Comparison of ENCODE assay signal across 26 cellular contexts in genomic region chr10:4691301-4691700, GRCh38.
DNase-seq lines count a peak whose midpoint lies in the region; ATAC-seq and TF ChIP-seq lines count a peak whose summit lies in the region.
"Had no signal": no experiment of that assay in that cellular context is flagged by ENCODE, and none has a peak within 500 bp of the region (broad histone marks: within the 10 kb centered on the region; RNA-seq: fewer than 3 reads in every experiment).

No MANE protein-coding gene starts in this region.

- H3K4me1 Mint-ChIP-seq in type B pancreatic cell (ENCODE audit: unreplicated experiment): peaks cover 20% of the 10 kb centered on the region
- H3K4me1 Mint-ChIP-seq: activated CD4-positive, alpha-beta T cell treated with anti-CD3 and anti-CD28 coated beads, Interleukin-2, amount 10 ng/mL, durations not matched to agents 7 days and 5 days; activated naive CD4-positive, alpha-beta T cell treated with anti-CD3 and anti-CD28 coated beads, Interleukin-2, amount 10 ng/mL, durations not matched to agents 7 days and 5 days; naive thymus-derived CD4-positive, alpha-beta T cell had no signal

- H2AFZ ChIP-seq in SK-N-SH (ENCODE audit: low read depth) (0 out of 2 replicates have a peak overlapping the region, but pooled peaks have one; percentile 70), fibroblast of lung (ENCODE audit: low read length) (no peak overlapping the region)

- H3K27me3 ChIP-seq in SK-N-SH (ENCODE audit: insufficient read depth) (no peaks in the 10 kb centered on the region), Panc1 (ENCODE audit: control insufficient read depth, insufficient read depth, low read length) (no peaks in the 10 kb centered on the region), fibroblast of lung (ENCODE audit: control insufficient read depth, insufficient read depth, low read length) (no peaks in the 10 kb centered on the region)
- H3K27me3 ChIP-seq: BLaER1, heart right ventricle, upper lobe of right lung had no signal

- DNase-seq in SK-N-SH (no peak), Panc1 (ENCODE audit: low read depth, low spot score) (no peak), fibroblast of lung (ENCODE audit: low read depth in 2 of 2) (peak; percentile 12 to 40), type B pancreatic cell (ENCODE audit: extremely low spot score, unreplicated experiment) (no peak), NCI-H69 (lab: John Stamatoyannopoulos, UW) (no peak), inferior parietal cortex (ENCODE audit: extremely low spot score) (no peak)
- DNase-seq: activated CD4-positive, alpha-beta T cell treated with anti-CD3 and anti-CD28 coated beads, Interleukin-2, amount 10 ng/mL, durations not matched to agents 7 days and 5 days; activated naive CD4-positive, alpha-beta T cell treated with anti-CD3 and anti-CD28 coated beads, Interleukin-2, amount 10 ng/mL, durations not matched to agents 7 days and 5 days; amniotic stem cell; COR-L47; cortex of kidney; DMS79; heart right ventricle; left colon; naive thymus-derived CD4-positive, alpha-beta T cell; NCI-H1105; NCI-H2029; occipital lobe; RPMI8226; upper lobe of right lung; WERI-Rb-1 had no signal

- 0 out of 2 replicates have a peak overlapping the region, but pooled peaks have one; percentile 39 for H3K4me2 ChIP-seq in SK-N-SH
- H3K4me2 ChIP-seq in fibroblast of lung (ENCODE audit: extremely low read depth, insufficient read depth, low read length): no peak overlapping the region
- H3K4me2 ChIP-seq: BLaER1 had no signal

- no peak for TF ChIP-seq EP300 in SK-N-SH (IDR thresholded peaks at IDR 0.05; ENCODE audit: borderline replicate concordance in 1 of 2, low read depth in 1 of 2, low read length in 1 of 2)

- 77% methylated on average over 4 of the region's 4 CpGs for WGBS in SK-N-SH (ENCODE audit: low lambda C conversion rate)

- intact Hi-C loops in Panc1 (cut with micrococcal nuclease; ENCODE audit: unreplicated experiment): no loop called here

- H3K4me3 ChIP-seq in SK-N-SH (ENCODE audit: low read depth in 2 of 2, low read length in 1 of 2): no peak overlapping the region
- no peak overlapping the region for H3K4me3 ChIP-seq in Panc1 (ENCODE audit: low read depth in 2 of 2, low read length in 2 of 2)
- no peak overlapping the region for H3K4me3 ChIP-seq in fibroblast of lung (replicated peaks in 1 of 4; ENCODE audit: control extremely low read depth in 1 of 4, insufficient read depth in 1 of 4, low read depth in 3 of 4, low read length in 4 of 4)
- H3K4me3 ChIP-seq: BLaER1, GM12878, heart right ventricle, upper lobe of right lung had no signal

- POLR2A ChIA-PET in SK-N-SH (lab: Yijun Ruan, JAX): no interaction called here
- POLR2A ChIA-PET in Panc1 (lab: Charles Lee): interaction anchor here (0.6 to 0.8 kb wide), 2 partner anchors 13 to 791 kb away, joined by 4 to 5 read pairs; no protein-coding TSS in a partner anchor

- H3K9ac ChIP-seq in SK-N-SH (peak overlapping the region; percentile 44; the same call in 1 of the 2 replicates), fibroblast of lung (ENCODE audit: insufficient read depth, low read length) (no peak overlapping the region)
- H3K9ac ChIP-seq: BLaER1 had no signal

- peaks cover 32% of the 10 kb centered on the region for H3F3A ChIP-seq in SK-N-SH (replicated peaks; ENCODE audit: insufficient read depth)

- H3K36me3 ChIP-seq in SK-N-SH (replicated peaks in 1 of 2; ENCODE audit: control insufficient read depth in 1 of 2, insufficient read depth in 2 of 2, low read length in 1 of 2): no peaks in the 10 kb centered on the region
- no peaks in the 10 kb centered on the region for H3K36me3 ChIP-seq in Panc1 (ENCODE audit: control insufficient read depth, insufficient read depth, low read length)
- H3K36me3 ChIP-seq in fibroblast of lung (ENCODE audit: control insufficient read depth, insufficient read depth, low read length): no peaks in the 10 kb centered on the region
- H3K36me3 ChIP-seq: BLaER1, heart right ventricle, upper lobe of right lung, WERI-Rb-1 had no signal

- no peak overlapping the region for H3K4me3 Mint-ChIP-seq in type B pancreatic cell
- H3K4me3 Mint-ChIP-seq: activated CD4-positive, alpha-beta T cell treated with anti-CD3 and anti-CD28 coated beads, Interleukin-2, amount 10 ng/mL, durations not matched to agents 7 days and 5 days; activated naive CD4-positive, alpha-beta T cell treated with anti-CD3 and anti-CD28 coated beads, Interleukin-2, amount 10 ng/mL, durations not matched to agents 7 days and 5 days; IgD-negative memory B cell; naive thymus-derived CD4-positive, alpha-beta T cell had no signal

- H3K27ac Mint-ChIP-seq in type B pancreatic cell: peak overlapping the region; percentile 36
- H3K27ac Mint-ChIP-seq: activated CD4-positive, alpha-beta T cell treated with anti-CD3 and anti-CD28 coated beads, Interleukin-2, amount 10 ng/mL, durations not matched to agents 7 days and 5 days; activated naive CD4-positive, alpha-beta T cell treated with anti-CD3 and anti-CD28 coated beads, Interleukin-2, amount 10 ng/mL, durations not matched to agents 7 days and 5 days; IgD-negative memory B cell; naive thymus-derived CD4-positive, alpha-beta T cell had no signal

- CTCF ChIA-PET in SK-N-SH (lab: Yijun Ruan, JAX) (no interaction called here), Panc1 (lab: Charles Lee) (no interaction called here)

- no peaks in the 10 kb centered on the region for H3K79me2 ChIP-seq in SK-N-SH (ENCODE audit: insufficient read depth)
- no peaks in the 10 kb centered on the region for H3K79me2 ChIP-seq in fibroblast of lung (ENCODE audit: control insufficient read depth, insufficient read depth, low read length)

- no peak for TF ChIP-seq RAD21 in SK-N-SH (IDR thresholded peaks at IDR 0.05; ENCODE audit: low read length)

- H3K9me3 ChIP-seq in SK-N-SH (no peaks in the 10 kb centered on the region), Panc1 (ENCODE audit: control insufficient read depth, insufficient read depth, low read depth, low read length) (peaks cover 28% of the 10 kb centered on the region; the same call in 1 of the 2 replicates), fibroblast of lung (ENCODE audit: control insufficient read depth, insufficient read depth, low read depth, low read length) (no peaks in the 10 kb centered on the region)
- H3K9me3 ChIP-seq: BLaER1, heart right ventricle, upper lobe of right lung had no signal

- no TSS peak for BruUV-seq in Panc1 (replicated peaks; lab: Mats Ljungman, UMichigan)

- no peaks in the 10 kb centered on the region for H4K20me1 ChIP-seq in SK-N-SH (ENCODE audit: insufficient read depth)
- no peaks in the 10 kb centered on the region for H4K20me1 ChIP-seq in fibroblast of lung (ENCODE audit: control insufficient read depth, extremely low read depth, insufficient read depth, low read length)
- H4K20me1 ChIP-seq: BLaER1 had no signal

- no peak for ATAC-seq in SK-N-SH treated with all-trans-retinoic acid at 6 μM for 48 hours
- ATAC-seq in Panc1: no peak
- no peak for ATAC-seq in HG03025 (IDR thresholded peaks at IDR 0.05; ENCODE audit: low FRiP score, unreplicated experiment)
- ATAC-seq: GM12878; heart right ventricle; left colon; naive thymus-derived CD4-positive, alpha-beta T cell; upper lobe of right lung had no signal

- no peaks in the 10 kb centered on the region for H3K9me2 ChIP-seq in SK-N-SH

- TF ChIP-seq CTCF in SK-N-SH (IDR thresholded peaks at IDR 0.05) (no peak), Panc1 (IDR thresholded peaks at IDR 0.05) (no peak), fibroblast of lung (conservative IDR thresholded peaks at IDR 0.05 in 1 of 2, IDR thresholded peaks at IDR 0.05 in 1 of 2; ENCODE audit: low read depth in 1 of 2, low read length in 2 of 2) (no peak), type B pancreatic cell (conservative IDR thresholded peaks at IDR 0.05) (no peak)

- no peaks in the 10 kb centered on the region for H3K36me3 Mint-ChIP-seq in type B pancreatic cell
- H3K36me3 Mint-ChIP-seq: activated naive CD4-positive, alpha-beta T cell treated with anti-CD3 and anti-CD28 coated beads, Interleukin-2, amount 10 ng/mL, durations not matched to agents 7 days and 5 days; IgD-negative memory B cell; naive thymus-derived CD4-positive, alpha-beta T cell had no signal

- H3K27me3 Mint-ChIP-seq in type B pancreatic cell: no peaks in the 10 kb centered on the region
- H3K27me3 Mint-ChIP-seq: activated CD4-positive, alpha-beta T cell treated with anti-CD3 and anti-CD28 coated beads, Interleukin-2, amount 10 ng/mL, durations not matched to agents 7 days and 5 days; activated naive CD4-positive, alpha-beta T cell treated with anti-CD3 and anti-CD28 coated beads, Interleukin-2, amount 10 ng/mL, durations not matched to agents 7 days and 5 days had no signal

- H3K27ac ChIP-seq in SK-N-SH (ENCODE audit: low read depth in 2 of 2, low read length in 1 of 2) (peak overlapping the region in 1 of 2 experiments; percentile 33; a peak in 1 of 4 replicates), Panc1 (ENCODE audit: low read length) (peak overlapping the region; percentile 14; the same call in 1 of the 2 replicates), fibroblast of lung (ENCODE audit: insufficient read depth, low read length) (no peak overlapping the region)
- H3K27ac ChIP-seq: BLaER1, heart right ventricle, upper lobe of right lung, WERI-Rb-1 had no signal

- in situ Hi-C loops in Panc1 (cut with HindIII; ENCODE audit: low pct_unique_long_range_greater_than_20kb, low sequenced_read_pairs): no loop called here

- H3K4me1 ChIP-seq in SK-N-SH (ENCODE audit: control insufficient read depth in 1 of 2, insufficient read depth in 2 of 2, low read depth in 1 of 2, low read length in 1 of 2): peaks cover 3 to 27% of the 10 kb centered on the region in 2 experiments
- peaks cover 7% of the 10 kb centered on the region for H3K4me1 ChIP-seq in Panc1 (ENCODE audit: control insufficient read depth, insufficient read depth, low read length)
- no peaks in the 10 kb centered on the region for H3K4me1 ChIP-seq in fibroblast of lung (ENCODE audit: control insufficient read depth, extremely low read depth, insufficient read depth, low read length)
- H3K4me1 ChIP-seq: BLaER1, upper lobe of right lung had no signal

- H3K9me3 Mint-ChIP-seq in type B pancreatic cell: peaks cover 4% of the 10 kb centered on the region
- H3K9me3 Mint-ChIP-seq: activated CD4-positive, alpha-beta T cell treated with anti-CD3 and anti-CD28 coated beads, Interleukin-2, amount 10 ng/mL, durations not matched to agents 7 days and 5 days; activated naive CD4-positive, alpha-beta T cell treated with anti-CD3 and anti-CD28 coated beads, Interleukin-2, amount 10 ng/mL, durations not matched to agents 7 days and 5 days had no signal

TF ChIP-seq in SK-N-SH, 30 proteins besides CTCF, POLR2A, EP300 and RAD21 (continues in another document):
- TF ChIP-seq RCOR1 (IDR thresholded peaks at IDR 0.05; ENCODE audit: low read length): no peak

Comparison
In these comparisons a context has a peak if more than half of its experiments do, and no peak if none do; other contexts are left out.
1. DNase-seq: peak in fibroblast of lung (2 of 2); none in SK-N-SH (single experiment), Panc1 (single experiment), type B pancreatic cell (single experiment), NCI-H69 (single experiment) and inferior parietal cortex (single experiment).